In the genomic region with DNA sequence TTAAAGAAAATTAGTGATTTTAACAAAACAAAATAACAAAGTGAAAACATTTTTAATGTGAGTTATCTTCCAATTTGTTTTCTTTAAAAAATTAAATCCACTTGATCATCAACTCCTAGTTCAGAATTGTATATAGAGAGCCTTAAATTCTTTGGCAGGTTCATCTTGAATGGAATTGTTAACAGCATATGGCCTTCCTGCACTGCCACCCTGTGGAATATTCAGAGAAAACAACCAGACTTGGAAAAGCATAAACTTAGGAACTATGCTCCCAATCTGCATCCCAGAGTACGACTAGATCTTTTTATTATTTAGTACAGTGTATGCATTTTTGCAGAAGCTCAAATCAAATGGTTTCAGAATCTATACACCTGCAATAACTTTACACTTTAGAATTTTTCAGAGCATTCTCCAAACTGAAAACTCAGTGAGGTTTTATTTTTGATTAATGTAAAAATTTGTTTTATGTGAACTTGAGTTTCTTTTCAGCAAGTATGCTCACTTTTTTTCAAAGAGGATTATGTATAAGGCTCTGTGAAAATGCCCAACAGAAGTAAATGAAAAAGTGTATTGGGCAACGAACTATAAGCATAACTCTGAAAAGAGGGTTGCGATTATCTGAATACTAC, we compare ENCODE assay signal across 8 cellular contexts. TPM values are rescaled to one million over a fixed set of nuclear protein-coding genes. Genes with fewer than 3 reads are reported as not detected.
DNase-seq lines count a peak whose midpoint lies in the region; ATAC-seq, FAIRE-seq and TF ChIP-seq lines count a peak whose summit lies in the region.

No MANE protein-coding gene starts in this region.

- peak overlapping the region in 1 of 4 donors; percentile 72 for H3K27ac ChIP-seq in tibial nerve

- H3K27me3 ChIP-seq in BE2C (no peaks in the 10 kb centered on the region), tibial nerve (no peaks in the 10 kb centered on the region)

- no peak for TF ChIP-seq POLR2A in tibial nerve (IDR thresholded peaks at IDR 0.05)

- H3K4me1 ChIP-seq in BE2C (0 out of 2 replicates have a peak, but pooled peaks cover 4% of the 10 kb centered on the region), tibial nerve (peaks cover 0 to 20% (median 5%) of the 10 kb centered on the region in 4 donors)

- ATAC-seq in HG03439 (IDR thresholded peaks at IDR 0.05; ENCODE audit: unreplicated experiment) = no peak

- TF ChIP-seq EP300 in tibial nerve (IDR thresholded peaks at IDR 0.05) = no peak

- peak; percentile 42 for DNase-seq in BE2C
- DNase-seq in GM18507 (ENCODE audit: extremely low spot score, insufficient read length, low read depth) = peak; percentile 3
- DNase-seq in NCI-H1694 treated with DMSO at 0.1 percent for 48 hours (lab: John Stamatoyannopoulos, UW) = peak; percentile 69
- peak; percentile 80 for DNase-seq in astrocyte of the spinal cord (ENCODE audit: low read depth, low spot score)
- DNase-seq in inferior parietal cortex (ENCODE audit: extremely low spot score) = peak; percentile 91
- DNase-seq in tibial nerve (ENCODE audit: low spot score in 2 of 2) = peak in 1 of 2 donors; percentile 62
- no peak for DNase-seq in stimulated activated CD4-positive, alpha-beta T cell treated with anti-CD3 and anti-CD28 coated beads, Interleukin-2, amount 100 ng/mL, for 24 hours

- H3K36me3 ChIP-seq in BE2C = no peaks in the 10 kb centered on the region
- H3K36me3 ChIP-seq in tibial nerve = no peaks in the 10 kb centered on the region

- peak; percentile 65 for FAIRE-seq in GM18507 (lab: Jason Lieb, UNC)

- H3K9me3 ChIP-seq in BE2C (no peaks in the 10 kb centered on the region), tibial nerve (no peaks in the 10 kb centered on the region)

- TF ChIP-seq CTCF in BE2C (IDR thresholded peaks at IDR 0.05; ENCODE audit: low read depth, low read length) (peak; percentile 75), astrocyte of the spinal cord (IDR thresholded peaks at IDR 0.05; ENCODE audit: low read depth, low read length) (peak; percentile 55), tibial nerve (IDR thresholded peaks at IDR 0.05) (peak; percentile 58 to 77 (median 70))

- in situ Hi-C loops in astrocyte of the spinal cord (cut with HindIII; ENCODE audit: low sequenced_read_pairs) = no loop called here

- 61 to 68% methylated on average over 3 of the region's 3 CpGs for WGBS in tibial nerve, 2 donors

- H3K4me3 ChIP-seq in BE2C (ENCODE audit: low read depth, low read length) = no peak overlapping the region
- no peak overlapping the region for H3K4me3 ChIP-seq in astrocyte of the spinal cord (ENCODE audit: low read depth, low read length)
- H3K4me3 ChIP-seq in tibial nerve = no peak overlapping the region

RNA-seq across cellular contexts. Expression of gene ANK3, which starts 44.9 kb away (rescaled TPM):
- polyA plus RNA-seq in BE2C (2012; ENCODE audit: insufficient read depth, insufficient read length, low read depth) = 8.6 TPM
- 100 to 1,000 TPM in 3 of 4 donors, 10 to 100 TPM in 1; 86.3 to 224 (median 139) TPM for total RNA-seq in tibial nerve

Comparison
In these comparisons a context has a peak if more than half of its experiments do, and no peak if none do; other contexts are left out.
1. DNase-seq: peak in BE2C (single experiment), GM18507 (single experiment), NCI-H1694 treated with DMSO at 0.1 percent for 48 hours (single experiment), astrocyte of the spinal cord (single experiment) and inferior parietal cortex (single experiment); none in stimulated activated CD4-positive, alpha-beta T cell treated with anti-CD3 and anti-CD28 coated beads, Interleukin-2, amount 100 ng/mL, for 24 hours (0 of 2).
2. Peak in every context shown above with its lines, with median percentiles within 50 percentile points of each other: CTCF ChIP-seq.